17 cellular contexts compared by ENCODE assay signal in the genomic region with DNA sequence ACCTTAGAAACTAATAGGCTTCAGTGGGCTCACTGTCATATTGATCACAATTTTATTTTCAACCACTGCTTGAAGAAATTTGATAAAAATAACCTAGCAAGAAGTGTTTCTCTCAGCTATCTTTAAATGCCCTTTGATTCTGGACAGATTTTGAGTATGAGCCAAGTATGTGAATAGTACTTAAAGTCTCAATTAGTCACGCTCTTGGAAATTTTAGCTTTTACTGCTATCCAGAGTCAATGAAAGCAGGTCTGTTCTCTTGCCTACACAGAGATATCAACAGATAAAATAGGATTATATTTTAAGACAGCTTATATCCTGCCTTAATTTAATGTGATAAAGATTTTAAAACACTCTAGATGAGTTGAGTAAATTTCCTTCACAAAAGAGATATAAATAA.
"Had no signal": no experiment of that assay in that cellular context is flagged by ENCODE, and none has a peak within 500 bp of the region (broad histone marks: within the 10 kb centered on the region; RNA-seq: fewer than 3 reads in every experiment).

No MANE protein-coding gene starts in this region.

- H3K36me3 ChIP-seq: esophagus squamous epithelium, left ventricle myocardium inferior, neutrophil, thyroid gland had no signal

- H3K27me3 ChIP-seq: esophagus squamous epithelium, neutrophil, thyroid gland had no signal

- H3K4me1 ChIP-seq: esophagus squamous epithelium, left ventricle myocardium inferior, parathyroid adenoma had no signal

- DNase-seq: activated CD4-positive, CD25-positive, alpha-beta regulatory T cell treated with anti-CD3 and anti-CD28 coated beads, Interleukin-2, amount 50 U/mL, for 72 hours; activated naive CD4-positive, alpha-beta T cell treated with Interleukin-2 at 50 U/mL for 16 hours; activated T-cell treated with anti-CD3 and anti-CD28 coated beads for 4 hours; central memory CD4-positive, alpha-beta T cell; effector CD4-positive, alpha-beta T cell; esophagus squamous epithelium; glutamatergic neuron; hypothalamus; left ventricle myocardium inferior; natural killer cell; retina; stimulated activated CD4-positive, alpha-beta T cell treated with anti-CD3 and anti-CD28 coated beads, Interleukin-12 subunit alpha, Interleukin-12 subunit beta, amount 100 ng/mL, for 4 hours; stimulated activated CD4-positive, alpha-beta T cell treated with anti-CD3 and anti-CD28 coated beads, Interleukin-2, amount 100 ng/mL, for 24 hours had no signal

- H3K79me2 ChIP-seq: parathyroid adenoma had no signal

- H3K9ac ChIP-seq: parathyroid adenoma had no signal

- H3K27ac ChIP-seq: coronary artery, esophagus squamous epithelium, left ventricle myocardium inferior, neutrophil, parathyroid adenoma, thyroid gland had no signal

- H3K4me3 ChIP-seq: coronary artery, esophagus squamous epithelium, left ventricle myocardium inferior, thyroid gland had no signal
